In genomic region chr14:92121670-92122350, GRCh38 we compare ENCODE assay signal across 8 cellular contexts. TPM values are rescaled to one million over a fixed set of nuclear protein-coding genes. Genes with fewer than 3 reads are reported as not detected.
DNase-seq lines count a peak whose midpoint lies in the region; ATAC-seq, FAIRE-seq and TF ChIP-seq lines count a peak whose summit lies in the region.

CPSF2 (plus strand) TSS chr14:92121969; CDS start chr14:92130985, 9,016 bp downstream.
NDUFB1 (minus strand) TSS chr14:92121706; CDS start chr14:92117637, 4,069 bp downstream.

- no peaks in the 10 kb centered on the region for H3K27me3 ChIP-seq in heart right ventricle
- no peaks in the 10 kb centered on the region for H3K27me3 ChIP-seq in prostate gland (replicated peaks; ENCODE audit: insufficient read depth)

- peak; percentile 97 for TF ChIP-seq POLR2A in GM12891 (IDR thresholded peaks at IDR 0.05; ENCODE audit: low read depth, low read length)
- peak; percentile 63 for TF ChIP-seq POLR2A in prostate gland (IDR thresholded peaks at IDR 0.05)

- peak; percentile 89 for ATAC-seq in HG02642 (IDR thresholded peaks at IDR 0.05; ENCODE audit: poor library complexity, unreplicated experiment)
- ATAC-seq in heart right ventricle: peak; percentile 91 to 97 (median 94)

- H3K36me3 ChIP-seq in heart right ventricle (peaks cover 0 to 45% (median 17%) of the 10 kb centered on the region in 9 donors), prostate gland (no peaks in the 10 kb centered on the region), urinary bladder (ENCODE audit: insufficient read depth) (peaks cover 2% of the 10 kb centered on the region)

- intact Hi-C loops in T-helper 1 cell treated with Interleukin-12 subunit alpha and Interleukin-12 subunit beta and Interleukin-4 antibody, amounts not matched to agents 30 ng/mL and 1 ng/mL, for 36 hours (cut with micrococcal nuclease): loop anchor here (1.0 to 10.0 kb wide), 6 partner anchors 13 to 1740 kb away; partner anchors contain the start of genes ATXN3, GOLGA5, ITPK1 and TRIP11
- intact Hi-C loops in heart right ventricle (cut with DNase I) (loop anchor here in 3 of 10 donors (1.0 to 10.0 kb wide), 5 partner anchors 15 to 563 kb away; partner anchors contain the start of gene ATXN3 (in 2 of the 3)), prostate gland (cut with DNase I) (loop anchor here (2.0 to 10.0 kb wide), 3 partner anchors 15 to 663 kb away; partner anchors contain the start of gene ATXN3)

- H3K4me3 ChIP-seq in heart right ventricle: peak within 1 kb of the TSS; percentile 64 to 98 (median 84)
- H3K4me3 ChIP-seq in prostate gland: peak within 1 kb of the TSS; percentile 80 to 94
- H3K4me3 ChIP-seq in urinary bladder (ENCODE audit: low read depth, low read length): peak within 1 kb of the TSS; percentile 69

- H3K9me3 ChIP-seq in heart right ventricle: no peaks in the 10 kb centered on the region
- H3K9me3 ChIP-seq in prostate gland: no peaks in the 10 kb centered on the region

- H3K4me1 ChIP-seq in heart right ventricle (peaks cover 4 to 66% (median 42%) of the 10 kb centered on the region in 9 donors), prostate gland (replicated peaks) (no peaks in the 10 kb centered on the region), urinary bladder (ENCODE audit: insufficient read depth) (no peaks in the 10 kb centered on the region)

- TF ChIP-seq CTCF in heart right ventricle (IDR thresholded peaks at IDR 0.05) (peak in 1 of 9 donors; percentile 9), prostate gland (IDR thresholded peaks at IDR 0.05) (peak in 2 of 4 experiments; percentile 19 to 32)

- WGBS in heart right ventricle, 2 donors: 0 to 1% methylated on average over 55 of the region's 55 CpGs
- WGBS in prostate gland: 0% methylated on average over 55 of the region's 55 CpGs
- WGBS in urinary bladder: under 1% methylated on average over 55 of the region's 55 CpGs

- DNase-seq in GM12891 (ENCODE audit: insufficient read length, low spot score) (peak; percentile 91), NCI-H1105 treated with DMSO at 0.1 percent for 48 hours (lab: John Stamatoyannopoulos, UW) (peak; percentile 88), amniotic epithelial cell (ENCODE audit: low read depth) (peak; percentile 67), heart right ventricle (peak; percentile 87 to 92), prostate gland (ENCODE audit: low spot score) (peak; percentile 81)

- H3K27ac ChIP-seq in heart right ventricle (peak within 1 kb of the TSS; percentile 83 to 100 (median 96)), prostate gland (peak within 1 kb of the TSS; percentile 86 to 87), urinary bladder (ENCODE audit: low read depth) (peak within 1 kb of the TSS; percentile 88)

- FAIRE-seq in GM12891 (lab: Jason Lieb, UNC): peak; percentile 93

TF ChIP-seq in GM12891, 5 proteins besides CTCF, POLR2A, EP300 and RAD21:
- TF ChIP-seq POU2F2 (IDR thresholded peaks at IDR 0.05; ENCODE audit: low read depth, low read length): peak; percentile 89
- TF ChIP-seq SPI1 (IDR thresholded peaks at IDR 0.05; ENCODE audit: low read depth, low read length): 0 out of 2 replicates have a peak, but pooled peaks have one; percentile 4
- TF ChIP-seq PAX5 (IDR thresholded peaks at IDR 0.05; ENCODE audit: insufficient read depth, low read length, severe bottlenecking): no peak
- TF ChIP-seq POLR2AphosphoS5 (IDR thresholded peaks at IDR 0.05; ENCODE audit: low read depth, low read length): peak; percentile 94
- TF ChIP-seq TAF1 (IDR thresholded peaks at IDR 0.05; ENCODE audit: low read depth, low read length): peak; percentile 98
TF ChIP-seq in GM12891: peak in this region for 4.

RNA-seq across cellular contexts. Expression of gene CPSF2, which starts in this region (rescaled TPM):
- 25.1 TPM for polyA plus RNA-seq in GM12891 (2012; ENCODE audit: low read depth, missing spikeins)
- 82.4 and 83.4 TPM in 2 replicates for total RNA-seq in T-helper 1 cell treated with Interleukin-12 subunit alpha and Interleukin-12 subunit beta and Interleukin-4 antibody, amounts not matched to agents 30 ng/mL and 1 ng/mL, for 36 hours
- total RNA-seq in heart right ventricle: 10 to 100 TPM; 35.0 to 50.3 (median 43.2) TPM
- 1 to 10 TPM; 4.8 to 8.7 TPM for polyA plus RNA-seq in heart right ventricle
- 10 to 100 TPM; 25.4 to 74.5 TPM for total RNA-seq in prostate gland
- total RNA-seq in urinary bladder: 35.2 TPM
- 15.5 TPM for polyA plus RNA-seq in urinary bladder

RNA-seq across cellular contexts. Expression of gene NDUFB1, which starts in this region (rescaled TPM):
- polyA plus RNA-seq in GM12891 (2012; ENCODE audit: low read depth, missing spikeins): 978 TPM
- total RNA-seq in T-helper 1 cell treated with Interleukin-12 subunit alpha and Interleukin-12 subunit beta and Interleukin-4 antibody, amounts not matched to agents 30 ng/mL and 1 ng/mL, for 36 hours: 103 and 107 TPM in 2 replicates
- 100 to 1,000 TPM; 340 to 642 (median 481) TPM for total RNA-seq in heart right ventricle
- 1,000 to 10,000 TPM in 1 of 2 donors, 100 to 1,000 TPM in 1; 878 to 6,426 TPM for polyA plus RNA-seq in heart right ventricle
- total RNA-seq in prostate gland: 100 to 1,000 TPM; 211 to 351 TPM
- 188 TPM for total RNA-seq in urinary bladder
- polyA plus RNA-seq in urinary bladder: 380 TPM

Comparison
In these comparisons a context has a peak if more than half of its experiments do, and no peak if none do; other contexts are left out.
1. Peak in every context shown above with its lines: DNase-seq, ATAC-seq, H3K4me3 ChIP-seq and H3K27ac ChIP-seq.